Comparison of ENCODE assay signal across 25 cellular contexts in genomic region chr1:9668080-9668479, GRCh38. TPM values are rescaled to one million over a fixed set of nuclear protein-coding genes. Genes with fewer than 3 reads are reported as not detected.
DNase-seq lines count a peak whose midpoint lies in the region; ATAC-seq and TF ChIP-seq lines count a peak whose summit lies in the region.
"Had no signal": no experiment of that assay in that cellular context is flagged by ENCODE, and none has a peak within 500 bp of the region (broad histone marks: within the 10 kb centered on the region; RNA-seq: fewer than 3 reads in every experiment).

No MANE protein-coding gene starts in this region.

- H3K4me3 ChIP-seq in CD8-positive, alpha-beta memory T cell (ENCODE audit: low read length), result no peak overlapping the region
- H3K4me3 ChIP-seq: gastroesophageal sphincter, mucosa of descending colon had no signal

- DNase-seq in activated CD4-positive, alpha-beta memory T cell treated with anti-CD3 and anti-CD28 coated beads for 36 hours, result no peak
- DNase-seq in activated CD4-positive, alpha-beta memory T cell treated with anti-CD3 and anti-CD28 coated beads, Interleukin-2, amount 10 ng/mL, durations not matched to agents 7 days and 5 days, result no peak
- no peak for DNase-seq in CD8-positive, alpha-beta memory T cell
- no peak for DNase-seq in activated naive CD8-positive, alpha-beta T cell treated with anti-CD3 and anti-CD28 coated beads for 36 hours
- no peak for DNase-seq in naive thymus-derived CD8-positive, alpha-beta T cell
- DNase-seq in left colon (no peak), HPDE6-E6E7 (ENCODE audit: extremely low spot score) (no peak)
- DNase-seq: activated CD4-positive, alpha-beta T cell treated with anti-CD3 and anti-CD28 coated beads, Interleukin-2, amount 50 U/mL, for 1 hour; activated gamma-delta T cell treated with Interleukin-2 at 50 U/mL for 16 hours; amygdala; EL; hypothalamus; left cardiac atrium; mucosa of descending colon; NCI-H1092; NCI-H1694; NCI-H446; retina; SIG-M5; stimulated activated naive CD8-positive, alpha-beta T cell treated with anti-CD3 and anti-CD28 coated beads, Interleukin-15, Interleukin-2, amounts not matched to agents 100 U/mL and 50 U/mL, for 24 hours; SW 1271; T1000 had no signal

- ATAC-seq in naive thymus-derived CD8-positive, alpha-beta T cell, result no peak
- ATAC-seq in SK-N-SH treated with all-trans-retinoic acid at 6 μM for 48 hours (no peak), left colon (no peak)
- ATAC-seq: gastroesophageal sphincter; left cardiac atrium; mucosa of descending colon; stimulated activated naive CD8-positive, alpha-beta T cell treated with anti-CD3 and anti-CD28 coated beads, Interleukin-15, Interleukin-2, amounts not matched to agents 100 U/mL and 50 U/mL, for 24 hours had no signal

- peaks cover 43% of the 10 kb centered on the region for H3K4me1 ChIP-seq in CD8-positive, alpha-beta memory T cell (ENCODE audit: insufficient read depth, low read length)
- H3K4me1 ChIP-seq: gastroesophageal sphincter, parathyroid adenoma had no signal

- H3K27ac Mint-ChIP-seq in activated CD4-positive, alpha-beta memory T cell treated with anti-CD3 and anti-CD28 coated beads for 36 hours, result peak overlapping the region; percentile 60
- H3K27ac Mint-ChIP-seq in activated CD4-positive, alpha-beta memory T cell treated with anti-CD3 and anti-CD28 coated beads, Interleukin-2, amount 10 ng/mL, durations not matched to agents 7 days and 5 days, result no peak overlapping the region
- peak overlapping the region in 7 of 8 donors; percentile 13 to 88 (median 54) for H3K27ac Mint-ChIP-seq in CD8-positive, alpha-beta memory T cell
- peak overlapping the region; percentile 56 for H3K27ac Mint-ChIP-seq in activated naive CD8-positive, alpha-beta T cell treated with anti-CD3 and anti-CD28 coated beads for 36 hours
- peak overlapping the region in 9 of 10 donors; percentile 24 to 83 (median 73) for H3K27ac Mint-ChIP-seq in naive thymus-derived CD8-positive, alpha-beta T cell

- intact Hi-C loops in activated CD4-positive, alpha-beta memory T cell treated with anti-CD3 and anti-CD28 coated beads for 36 hours (cut with micrococcal nuclease), result no loop called here
- intact Hi-C loops in left colon (cut with DNase I, micrococcal nuclease), result no loop called here

- peaks cover 56% of the 10 kb centered on the region for H3K4me1 Mint-ChIP-seq in activated CD4-positive, alpha-beta memory T cell treated with anti-CD3 and anti-CD28 coated beads for 36 hours (ENCODE audit: low read depth)
- peaks cover 43% of the 10 kb centered on the region for H3K4me1 Mint-ChIP-seq in activated CD4-positive, alpha-beta memory T cell treated with anti-CD3 and anti-CD28 coated beads, Interleukin-2, amount 10 ng/mL, durations not matched to agents 7 days and 5 days
- H3K4me1 Mint-ChIP-seq in CD8-positive, alpha-beta memory T cell, result peaks cover 54 to 79% (median 71%) of the 10 kb centered on the region in 3 donors
- H3K4me1 Mint-ChIP-seq in activated naive CD8-positive, alpha-beta T cell treated with anti-CD3 and anti-CD28 coated beads for 36 hours, result peaks cover 63% of the 10 kb centered on the region
- H3K4me1 Mint-ChIP-seq in naive thymus-derived CD8-positive, alpha-beta T cell, result peaks cover 28 to 81% (median 75%) of the 10 kb centered on the region in 4 donors

- peaks cover 11% of the 10 kb centered on the region for H3K36me3 ChIP-seq in CD8-positive, alpha-beta memory T cell (ENCODE audit: insufficient read depth, low read length)
- H3K36me3 ChIP-seq: gastroesophageal sphincter had no signal

- no peaks in the 10 kb centered on the region for H3K27me3 Mint-ChIP-seq in activated CD4-positive, alpha-beta memory T cell treated with anti-CD3 and anti-CD28 coated beads for 36 hours
- no peaks in the 10 kb centered on the region for H3K27me3 Mint-ChIP-seq in activated CD4-positive, alpha-beta memory T cell treated with anti-CD3 and anti-CD28 coated beads, Interleukin-2, amount 10 ng/mL, durations not matched to agents 7 days and 5 days
- H3K27me3 Mint-ChIP-seq in CD8-positive, alpha-beta memory T cell, result no peaks in the 10 kb centered on the region
- H3K27me3 Mint-ChIP-seq in activated naive CD8-positive, alpha-beta T cell treated with anti-CD3 and anti-CD28 coated beads for 36 hours, result no peaks in the 10 kb centered on the region
- H3K27me3 Mint-ChIP-seq in naive thymus-derived CD8-positive, alpha-beta T cell, result no peaks in the 10 kb centered on the region

- no peak overlapping the region for H3K27ac ChIP-seq in CD8-positive, alpha-beta memory T cell (ENCODE audit: low read depth, low read length)
- H3K27ac ChIP-seq: gastroesophageal sphincter, parathyroid adenoma had no signal

- no peak overlapping the region for H3K4me3 Mint-ChIP-seq in activated CD4-positive, alpha-beta memory T cell treated with anti-CD3 and anti-CD28 coated beads for 36 hours
- no peak overlapping the region for H3K4me3 Mint-ChIP-seq in activated CD4-positive, alpha-beta memory T cell treated with anti-CD3 and anti-CD28 coated beads, Interleukin-2, amount 10 ng/mL, durations not matched to agents 7 days and 5 days
- H3K4me3 Mint-ChIP-seq in CD8-positive, alpha-beta memory T cell, result peak overlapping the region in 4 of 7 donors; percentile 4 to 72 (median 27)
- no peak overlapping the region for H3K4me3 Mint-ChIP-seq in activated naive CD8-positive, alpha-beta T cell treated with anti-CD3 and anti-CD28 coated beads for 36 hours
- peak overlapping the region in 8 of 10 donors; percentile 16 to 54 (median 36) for H3K4me3 Mint-ChIP-seq in naive thymus-derived CD8-positive, alpha-beta T cell

- CTCF ChIA-PET in activated CD4-positive, alpha-beta memory T cell treated with anti-CD3 and anti-CD28 coated beads for 36 hours (lab: Charles Lee), result interaction anchor here (1.0 to 2.8 kb wide), 4 partner anchors 10 to 53 kb away, joined by 3 to 10 read pairs (median 5); no protein-coding TSS in a partner anchor
- CTCF ChIA-PET in activated CD4-positive, alpha-beta memory T cell treated with anti-CD3 and anti-CD28 coated beads, Interleukin-2, amount 10 ng/mL, durations not matched to agents 7 days and 5 days (lab: Charles Lee), result interaction anchor here (0.7 to 0.9 kb wide), 3 partner anchors 40 to 52 kb away, joined by 4 to 6 read pairs (median 4); no protein-coding TSS in a partner anchor
- CTCF ChIA-PET in CD8-positive, alpha-beta memory T cell (lab: Charles Lee), result interaction anchor here (0.7 to 5.9 kb wide), 4 partner anchors 10 to 41 kb away, joined by 3 to 35 read pairs (median 8); partner anchors contain the start of gene PIK3CD

- POLR2A ChIA-PET in activated CD4-positive, alpha-beta memory T cell treated with anti-CD3 and anti-CD28 coated beads for 36 hours (lab: Charles Lee), result interaction anchor here (0.8 to 5.2 kb wide), 5 partner anchors 10 to 40 kb away, joined by 3 to 47 read pairs (median 3); partner anchors contain the start of gene PIK3CD
- POLR2A ChIA-PET in activated CD4-positive, alpha-beta memory T cell treated with anti-CD3 and anti-CD28 coated beads, Interleukin-2, amount 10 ng/mL, durations not matched to agents 7 days and 5 days (lab: Charles Lee), result interaction anchor here (0.8 to 2.8 kb wide), 6 partner anchors 13 to 53 kb away, joined by 4 to 9 read pairs (median 4); partner anchors contain the start of gene PIK3CD
- POLR2A ChIA-PET in CD8-positive, alpha-beta memory T cell (lab: Charles Lee), result interaction anchor here (0.7 to 1.1 kb wide), 3 partner anchors 13 to 14 kb away, joined by 4 to 9 read pairs (median 5); no protein-coding TSS in a partner anchor
- POLR2A ChIA-PET in naive thymus-derived CD8-positive, alpha-beta T cell (lab: Charles Lee), result interaction anchor here (0.6 to 46.7 kb wide), 7 partner anchors 12 to 201 kb away, joined by 4 to 1921 read pairs (median 18); partner anchors contain the start of gene PIK3CD

- no peaks in the 10 kb centered on the region for H3K9me3 ChIP-seq in CD8-positive, alpha-beta memory T cell (ENCODE audit: low read length)
- H3K9me3 ChIP-seq: gastroesophageal sphincter, mucosa of descending colon had no signal

- no peaks in the 10 kb centered on the region for H3K9me3 Mint-ChIP-seq in activated CD4-positive, alpha-beta memory T cell treated with anti-CD3 and anti-CD28 coated beads for 36 hours
- H3K9me3 Mint-ChIP-seq in activated CD4-positive, alpha-beta memory T cell treated with anti-CD3 and anti-CD28 coated beads, Interleukin-2, amount 10 ng/mL, durations not matched to agents 7 days and 5 days, result no peaks in the 10 kb centered on the region
- H3K9me3 Mint-ChIP-seq in CD8-positive, alpha-beta memory T cell, result no peaks in the 10 kb centered on the region
- H3K9me3 Mint-ChIP-seq in activated naive CD8-positive, alpha-beta T cell treated with anti-CD3 and anti-CD28 coated beads for 36 hours, result no peaks in the 10 kb centered on the region
- H3K9me3 Mint-ChIP-seq in naive thymus-derived CD8-positive, alpha-beta T cell, result no peaks in the 10 kb centered on the region

- peaks cover 44% of the 10 kb centered on the region for H3K36me3 Mint-ChIP-seq in activated CD4-positive, alpha-beta memory T cell treated with anti-CD3 and anti-CD28 coated beads for 36 hours
- peaks cover 65% of the 10 kb centered on the region for H3K36me3 Mint-ChIP-seq in activated CD4-positive, alpha-beta memory T cell treated with anti-CD3 and anti-CD28 coated beads, Interleukin-2, amount 10 ng/mL, durations not matched to agents 7 days and 5 days (ENCODE audit: low read depth)
- H3K36me3 Mint-ChIP-seq in CD8-positive, alpha-beta memory T cell, result peaks cover 0 to 68% (median 13%) of the 10 kb centered on the region in 3 donors
- H3K36me3 Mint-ChIP-seq in activated naive CD8-positive, alpha-beta T cell treated with anti-CD3 and anti-CD28 coated beads for 36 hours, result peaks cover 67% of the 10 kb centered on the region
- peaks cover 0 to 93% (median 4%) of the 10 kb centered on the region in 3 donors for H3K36me3 Mint-ChIP-seq in naive thymus-derived CD8-positive, alpha-beta T cell

- H3K27me3 ChIP-seq in CD8-positive, alpha-beta memory T cell (ENCODE audit: insufficient read depth, low read length, poor library complexity, severe bottlenecking), result no peaks in the 10 kb centered on the region

TF ChIP-seq in SK-N-SH treated with all-trans-retinoic acid at 6 μM for 48 hours, 23 proteins besides CTCF, POLR2A, EP300 and RAD21 (continues in another document):
- no peak for TF ChIP-seq ZNF8 (CRISPR knock-in tag; IDR thresholded peaks at IDR 0.05)

RNA-seq across cellular contexts. Expression of gene PIK3CD, which starts 16.5 kb away (rescaled TPM):
- 100 to 1,000 TPM; 129 to 138 TPM for total RNA-seq in activated CD4-positive, alpha-beta memory T cell treated with anti-CD3 and anti-CD28 coated beads for 36 hours
- total RNA-seq in activated CD4-positive, alpha-beta memory T cell treated with anti-CD3 and anti-CD28 coated beads, Interleukin-2, amount 10 ng/mL, durations not matched to agents 7 days and 5 days, result 100 to 1,000 TPM; 211 to 214 TPM
- 100 to 1,000 TPM; 157 to 165 TPM for total RNA-seq in CD8-positive, alpha-beta memory T cell
- 109 TPM for polyA plus RNA-seq in CD8-positive, alpha-beta memory T cell
- 100 to 1,000 TPM; 131 to 134 TPM for total RNA-seq in activated naive CD8-positive, alpha-beta T cell treated with anti-CD3 and anti-CD28 coated beads for 36 hours
- 100 to 1,000 TPM; 334 to 343 TPM for total RNA-seq in naive thymus-derived CD8-positive, alpha-beta T cell
- 100 to 1,000 TPM in 1 of 3 donors, 10 to 100 TPM in 2; 56.8 to 166 (median 87.4) TPM for polyA plus RNA-seq in naive thymus-derived CD8-positive, alpha-beta T cell
- total RNA-seq in left colon, result 1 to 10 TPM; 1.6 to 5.4 TPM

Comparison
In these comparisons a context has a peak if more than half of its experiments do, and no peak if none do; other contexts are left out.
1. H3K4me3 Mint-ChIP-seq: peak in CD8-positive, alpha-beta memory T cell (4 of 7) and naive thymus-derived CD8-positive, alpha-beta T cell (8 of 10); none in activated CD4-positive, alpha-beta memory T cell treated with anti-CD3 and anti-CD28 coated beads for 36 hours (single experiment), activated CD4-positive, alpha-beta memory T cell treated with anti-CD3 and anti-CD28 coated beads, Interleukin-2, amount 10 ng/mL, durations not matched to agents 7 days and 5 days (single experiment) and activated naive CD8-positive, alpha-beta T cell treated with anti-CD3 and anti-CD28 coated beads for 36 hours (single experiment).
2. RNA of gene PIK3CD, which starts 16.5 kb away (total RNA-seq): 334 to 343 TPM in naive thymus-derived CD8-positive, alpha-beta T cell, 211 to 214 TPM in activated CD4-positive, alpha-beta memory T cell treated with anti-CD3 and anti-CD28 coated beads, Interleukin-2, amount 10 ng/mL, durations not matched to agents 7 days and 5 days, 157 to 165 TPM in CD8-positive, alpha-beta memory T cell, 129 to 138 TPM in activated CD4-positive, alpha-beta memory T cell treated with anti-CD3 and anti-CD28 coated beads for 36 hours and 131 to 134 TPM in activated naive CD8-positive, alpha-beta T cell treated with anti-CD3 and anti-CD28 coated beads for 36 hours; 1.6 to 5.4 TPM in left colon; every median in the first group is over 10 times any median in the second.